In the genomic region with DNA sequence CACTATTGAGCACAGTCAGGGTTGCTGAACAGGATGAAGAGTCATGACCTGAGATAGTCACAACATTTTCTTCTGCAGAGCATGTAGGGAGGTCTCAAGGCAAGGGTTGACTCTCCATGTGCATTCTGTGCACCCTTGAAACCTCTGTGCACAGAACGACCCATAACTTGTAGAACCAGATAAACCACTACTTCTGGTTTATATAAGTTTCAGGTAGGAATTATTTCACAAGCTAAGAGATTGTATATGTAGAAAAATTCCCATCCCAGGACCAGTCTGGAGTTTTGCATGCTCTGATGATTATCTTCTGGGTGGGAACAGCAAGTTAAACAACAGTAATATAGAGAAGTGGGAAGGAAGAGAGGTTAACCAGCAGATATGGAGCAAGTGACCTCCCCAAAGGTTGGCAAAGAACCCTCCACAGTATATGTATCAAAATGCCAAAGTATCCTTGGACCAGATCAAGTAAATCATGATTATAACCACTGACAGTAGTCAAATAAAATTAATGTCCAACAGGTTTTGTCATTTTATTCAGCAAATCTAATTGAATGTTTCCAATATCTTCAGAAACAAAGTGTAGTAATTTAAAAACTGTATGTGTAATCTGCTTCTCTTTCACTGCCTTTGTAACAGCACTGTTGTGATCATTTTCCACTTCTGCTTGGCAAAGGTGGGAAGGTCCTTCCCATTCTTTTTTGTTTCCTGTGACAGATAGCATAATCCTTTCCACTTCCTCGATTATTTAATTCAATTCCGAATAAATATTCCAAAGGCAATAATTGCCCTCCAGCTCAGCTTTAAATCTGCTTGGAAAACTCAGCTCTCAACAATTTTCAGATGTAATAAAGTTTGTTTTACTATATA, we compare ENCODE assay signal across 20 cellular contexts.
A peak's percentile ranks its signal among the peaks of the same experiment; 100 is the strongest.
DNase-seq lines count a peak whose midpoint lies in the region; FAIRE-seq and TF ChIP-seq lines count a peak whose summit lies in the region.
"Had no signal": no experiment of that assay in that cellular context is flagged by ENCODE, and none has a peak within 500 bp of the region (broad histone marks: within the 10 kb centered on the region; RNA-seq: fewer than 3 reads in every experiment).

No MANE protein-coding gene starts in this region.

- H3K9me3 ChIP-seq in PC-9 (ENCODE audit: insufficient read depth, low read depth): no peaks in the 10 kb centered on the region
- no peaks in the 10 kb centered on the region for H3K9me3 ChIP-seq in MG63
- H3K9me3 ChIP-seq: BLaER1 treated with 17β-estradiol and CSF1 and Interleukin-3, amounts not matched to agents 10 nM and 100 nM had no signal

- no peaks in the 10 kb centered on the region for H3K9me2 ChIP-seq in PC-9 (ENCODE audit: insufficient read depth)

- TF ChIP-seq CTCF in D721Med (IDR thresholded peaks at IDR 0.05; ENCODE audit: insufficient read depth, missing control alignments): no peak
- no peak for TF ChIP-seq CTCF in PC-9 (conservative IDR thresholded peaks at IDR 0.05)

- intact Hi-C loops in PC-9 (cut with micrococcal nuclease; ENCODE audit: unreplicated experiment): no loop called here

- POLR2A ChIA-PET in PC-9 (lab: Charles Lee; ENCODE audit: unreplicated experiment): interaction anchor here (0.6 kb wide), 1 partner anchor 255 kb away, joined by 3 read pairs; no protein-coding TSS in a partner anchor

- BruUV-seq in PC-9 (replicated peaks; lab: Mats Ljungman, UMichigan): no TSS peak

- H3K4me2 ChIP-seq in PC-9: peak overlapping the region; percentile 21; the same call in 1 of the 2 replicates
- H3K4me2 ChIP-seq: BLaER1 treated with 17β-estradiol and CSF1 and Interleukin-3, amounts not matched to agents 10 nM and 100 nM; GM23338 had no signal

- H3K27ac ChIP-seq in PC-9: 0 out of 2 replicates have a peak overlapping the region, but pooled peaks have one; percentile 3
- H3K27ac ChIP-seq: BLaER1 treated with 17β-estradiol and CSF1 and Interleukin-3, amounts not matched to agents 10 nM and 100 nM had no signal

- H3K27me3 ChIP-seq in PC-9 (ENCODE audit: insufficient read depth, low read depth): no peaks in the 10 kb centered on the region
- H3K27me3 ChIP-seq in MG63: no peaks in the 10 kb centered on the region
- H3K27me3 ChIP-seq: BLaER1 treated with 17β-estradiol and CSF1 and Interleukin-3, amounts not matched to agents 10 nM and 100 nM had no signal

- H3K36me3 ChIP-seq in PC-9 (ENCODE audit: low read depth) (no peaks in the 10 kb centered on the region), MG63 (no peaks in the 10 kb centered on the region)
- H3K36me3 ChIP-seq: BLaER1 treated with 17β-estradiol and CSF1 and Interleukin-3, amounts not matched to agents 10 nM and 100 nM had no signal

- DNase-seq in D721Med (ENCODE audit: insufficient read length, low spot score): no peak
- DNase-seq in HPDE6-E6E7 (ENCODE audit: extremely low spot score): peak; percentile 4
- DNase-seq in PC-9: peak in 1 of 2 experiments; percentile 0
- peak; percentile 4 for DNase-seq in left kidney (ENCODE audit: low read depth, low spot score)
- DNase-seq in anterior cingulate cortex (lab: John Stamatoyannopoulos, UW): no peak
- no peak for DNase-seq in NCI-H146 treated with DMSO at 0.1 percent for 48 hours (lab: John Stamatoyannopoulos, UW; ENCODE audit: unreplicated experiment)
- DNase-seq in MG63: no peak
- DNase-seq in A172 (ENCODE audit: low spot score): no peak
- DNase-seq: 8988T; Calu3; CD8-positive, alpha-beta T cell; DMS 273 treated with DMSO at 0.1 percent for 48 hours; DMS79; GDM1; HCEC 1CT had no signal

- peak; percentile 32 for FAIRE-seq in D721Med (lab: Jason Lieb, UNC)
- FAIRE-seq: GM12892, GM18507, H54 had no signal

- no peak overlapping the region for H2AFZ ChIP-seq in PC-9
- H2AFZ ChIP-seq: GM23338 had no signal

- peaks cover 11% of the 10 kb centered on the region for H3K4me1 ChIP-seq in PC-9 (replicated peaks; ENCODE audit: insufficient read depth)
- H3K4me1 ChIP-seq: BLaER1 treated with 17β-estradiol and CSF1 and Interleukin-3, amounts not matched to agents 10 nM and 100 nM had no signal

- peaks cover 3% of the 10 kb centered on the region; the same call in 1 of the 2 replicates for H3F3A ChIP-seq in PC-9 (ENCODE audit: insufficient read depth, low read depth)

- no peaks in the 10 kb centered on the region for H4K20me1 ChIP-seq in PC-9 (ENCODE audit: insufficient read depth)
- H4K20me1 ChIP-seq: BLaER1 treated with 17β-estradiol and CSF1 and Interleukin-3, amounts not matched to agents 10 nM and 100 nM had no signal

- no peak overlapping the region for H3K4me3 ChIP-seq in PC-9
- H3K4me3 ChIP-seq in MG63: no peak overlapping the region
- H3K4me3 ChIP-seq: BLaER1 treated with 17β-estradiol and CSF1 and Interleukin-3, amounts not matched to agents 10 nM and 100 nM; GM23338 had no signal

- H3K79me2 ChIP-seq in PC-9 (ENCODE audit: low read depth): no peaks in the 10 kb centered on the region

- CTCF ChIA-PET in PC-9 (lab: Charles Lee): interaction anchor here (0.6 kb wide), 2 partner anchors 183 to 586 kb away, joined by 3 read pairs; no protein-coding TSS in a partner anchor

Comparison
In these comparisons a context has a peak if more than half of its experiments do, and no peak if none do; other contexts are left out.
1. DNase-seq: peak in HPDE6-E6E7 (single experiment) and left kidney (single experiment); none in D721Med (single experiment), anterior cingulate cortex (0 of 58), NCI-H146 treated with DMSO at 0.1 percent for 48 hours (single experiment), MG63 (single experiment) and A172 (single experiment).